In the genomic region with DNA sequence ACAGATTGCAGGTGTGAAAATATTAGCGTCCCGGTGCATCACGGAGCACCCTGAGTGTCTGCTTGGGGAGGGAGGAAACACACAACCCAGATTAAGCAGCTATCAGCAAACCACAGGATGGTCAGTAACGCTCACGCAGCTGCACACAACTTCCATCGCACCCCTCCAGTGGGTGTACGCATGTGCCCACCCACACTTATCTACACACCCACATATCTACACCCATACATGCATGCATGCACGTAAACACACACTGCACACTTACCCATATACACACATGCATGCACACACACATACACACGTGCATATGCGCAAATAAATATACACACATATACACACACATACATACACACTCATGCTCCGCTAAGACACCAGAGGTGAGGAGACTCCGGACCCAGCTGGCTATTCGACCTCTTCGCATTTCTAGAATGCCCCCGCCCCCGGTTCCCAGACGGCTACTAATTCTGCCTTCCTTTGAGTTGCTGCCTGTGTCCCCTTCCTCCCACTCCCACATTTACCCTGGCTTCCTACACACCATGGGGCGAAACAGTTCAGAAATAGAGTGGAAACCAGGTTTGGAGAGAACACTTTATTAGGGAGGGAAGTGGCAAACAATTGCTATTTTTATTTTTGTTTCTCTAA, we compare ENCODE assay signal across 9 cellular contexts. TPM values are rescaled to one million over a fixed set of nuclear protein-coding genes. Genes with fewer than 3 reads are reported as not detected.
DNase-seq lines count a peak whose midpoint lies in the region; ATAC-seq and TF ChIP-seq lines count a peak whose summit lies in the region.
"Had no signal": no experiment of that assay in that cellular context is flagged by ENCODE, and none has a peak within 500 bp of the region (broad histone marks: within the 10 kb centered on the region; RNA-seq: fewer than 3 reads in every experiment).

No MANE protein-coding gene starts in this region.

- H3K4me1 ChIP-seq in HEK293 (ENCODE audit: control insufficient read depth, insufficient read depth, low read length) (peaks cover 13% of the 10 kb centered on the region), rectal smooth muscle tissue (ENCODE audit: control insufficient read depth, insufficient read depth, low read length) (peaks cover 54% of the 10 kb centered on the region)

- H3K27me3 ChIP-seq in rectal smooth muscle tissue (ENCODE audit: control insufficient read depth, insufficient read depth, low read length): no peaks in the 10 kb centered on the region
- no peaks in the 10 kb centered on the region for H3K27me3 ChIP-seq in brain microvascular endothelial cell (replicated peaks)

- ATAC-seq in GM18519 (IDR thresholded peaks at IDR 0.05; ENCODE audit: low FRiP score, unreplicated experiment) (peak; percentile 30), HG03280 (IDR thresholded peaks at IDR 0.05; ENCODE audit: unreplicated experiment) (no peak)
- no peak for ATAC-seq in activated T-cell treated with anti-CD3 and anti-CD28 coated beads, Interleukin-2, amount 50 U/mL, for 4 hours

- no peak overlapping the region for H3K4me3 ChIP-seq in HEK293 (ENCODE audit: low read depth, low read length)
- H3K4me3 ChIP-seq in rectal smooth muscle tissue (ENCODE audit: low read length): no peak overlapping the region
- H3K4me3 ChIP-seq in brain microvascular endothelial cell (ENCODE audit: low read depth, low read length): no peak overlapping the region

- no peaks in the 10 kb centered on the region for H3K27me3 Mint-ChIP-seq in activated T-cell treated with anti-CD3 and anti-CD28 coated beads, Interleukin-2, amount 50 U/mL, for 4 hours (ENCODE audit: low read depth)

- in situ Hi-C loops in brain microvascular endothelial cell (cut with HindIII; ENCODE audit: low pct_ligation_motif_present, low sequenced_read_pairs): no loop called here

- no peak overlapping the region for H3K27ac ChIP-seq in HEK293 (ENCODE audit: extremely low read depth, low read depth, low read length)
- peak overlapping the region; percentile 60 for H3K27ac ChIP-seq in rectal smooth muscle tissue (ENCODE audit: low read depth, low read length)
- no peak overlapping the region for H3K27ac ChIP-seq in brain microvascular endothelial cell
- H3K27ac ChIP-seq: KMS-11 had no signal

- no peak overlapping the region for H3K9ac ChIP-seq in rectal smooth muscle tissue (ENCODE audit: low read length)
- H3K9ac ChIP-seq: KMS-11 had no signal

- POLR2A ChIA-PET in HEK293 (lab: Yijun Ruan, JAX): no interaction called here

- CTCF ChIA-PET in HEK293 (lab: Yijun Ruan, JAX): interaction anchor here (0.6 to 1.4 kb wide), 3 partner anchors 16 to 50 kb away, joined by 3 to 4 read pairs (median 3); no protein-coding TSS in a partner anchor

- H3K9me3 ChIP-seq in HEK293 (ENCODE audit: control insufficient read depth, insufficient read depth, low read depth, low read length): no peaks in the 10 kb centered on the region

- peaks cover 95% of the 10 kb centered on the region for H3K4me1 Mint-ChIP-seq in activated T-cell treated with anti-CD3 and anti-CD28 coated beads, Interleukin-2, amount 50 U/mL, for 4 hours (ENCODE audit: low read depth)

- TF ChIP-seq CTCF in HEK293 (tag by site-specific recombination; IDR thresholded peaks at IDR 0.05) (no peak), brain microvascular endothelial cell (IDR thresholded peaks at IDR 0.05; ENCODE audit: low read depth, low read length, missing control alignments) (no peak)

- peaks cover 5% of the 10 kb centered on the region for H3K9me3 Mint-ChIP-seq in activated T-cell treated with anti-CD3 and anti-CD28 coated beads, Interleukin-2, amount 50 U/mL, for 4 hours

- H3K36me3 ChIP-seq in HEK293 (ENCODE audit: control insufficient read depth in 2 of 2, insufficient read depth in 1 of 2, low read length in 2 of 2): no peaks in the 10 kb centered on the region
- H3K36me3 ChIP-seq in rectal smooth muscle tissue (ENCODE audit: control insufficient read depth, insufficient read depth, low read length): peaks cover 2% of the 10 kb centered on the region
- H3K36me3 ChIP-seq in brain microvascular endothelial cell (replicated peaks): no peaks in the 10 kb centered on the region

- peaks cover 23% of the 10 kb centered on the region for H3K36me3 Mint-ChIP-seq in activated T-cell treated with anti-CD3 and anti-CD28 coated beads, Interleukin-2, amount 50 U/mL, for 4 hours (ENCODE audit: insufficient read depth)

- no peak for DNase-seq in activated T-cell treated with anti-CD3 and anti-CD28 coated beads, Interleukin-2, amount 50 U/mL, for 4 hours
- no peak for DNase-seq in CD1c-positive myeloid dendritic cell (ENCODE audit: extremely low spot score)
- no peak for DNase-seq in brain microvascular endothelial cell
- DNase-seq in GOT3 (lab: John Stamatoyannopoulos, UW): no peak

- H3K4me3 Mint-ChIP-seq in activated T-cell treated with anti-CD3 and anti-CD28 coated beads, Interleukin-2, amount 50 U/mL, for 4 hours: peak overlapping the region; percentile 58

TF ChIP-seq in HEK293, 187 proteins besides CTCF, POLR2A, EP300 and RAD21:
- no peak for TF ChIP-seq ZNF157 (tag by site-specific recombination; IDR thresholded peaks at IDR 0.05)
- no peak for TF ChIP-seq ZNF394 (tag by site-specific recombination; IDR thresholded peaks at IDR 0.05; ENCODE audit: borderline replicate concordance)
- TF ChIP-seq EGR2 (tag by site-specific recombination; IDR thresholded peaks at IDR 0.05; ENCODE audit: low read depth): peak; percentile 96
- TF ChIP-seq ZFHX2 (tag by site-specific recombination; conservative IDR thresholded peaks at IDR 0.05): peak; percentile 98
TF ChIP-seq in HEK293: peak in this region for 2.

RNA-seq across cellular contexts. Expression of a gene that starts 26.2 kb away (rescaled TPM):
- total RNA-seq in activated T-cell treated with anti-CD3 and anti-CD28 coated beads, Interleukin-2, amount 50 U/mL, for 4 hours: 10 to 100 TPM; 26.2 to 28.3 (median 27.7) TPM
